Comparison of ENCODE assay signal across 18 cellular contexts in genomic region chr5:171453056-171453725, GRCh38. TPM values are rescaled to one million over a fixed set of nuclear protein-coding genes. Genes with fewer than 3 reads are reported as not detected.
"Had no signal": no experiment of that assay in that cellular context is flagged by ENCODE, and none has a peak within 500 bp of the region (broad histone marks: within the 10 kb centered on the region; RNA-seq: fewer than 3 reads in every experiment).

No MANE protein-coding gene starts in this region.

- H3K9me3 ChIP-seq: colonic mucosa, esophagus squamous epithelium, pancreas, sigmoid colon, spleen, stomach, testis, upper lobe of right lung had no signal

- H3K36me3 Mint-ChIP-seq: activated CD4-positive, alpha-beta memory T cell treated with anti-CD3 and anti-CD28 coated beads for 36 hours; activated naive CD4-positive, alpha-beta T cell treated with anti-CD3 and anti-CD28 coated beads, Interleukin-2, amount 50 U/mL, for 24 hours; immature natural killer cell had no signal

- ATAC-seq: foreskin keratinocyte, pancreas, upper lobe of right lung had no signal

- H3K27me3 ChIP-seq: colonic mucosa, pancreas, sigmoid colon, testis, upper lobe of right lung had no signal

- H3K4me3 ChIP-seq: colonic mucosa, esophagus squamous epithelium, pancreas, sigmoid colon, spleen, stomach, testis, upper lobe of right lung had no signal

- H3K27ac Mint-ChIP-seq: activated CD4-positive, alpha-beta memory T cell treated with anti-CD3 and anti-CD28 coated beads for 36 hours; activated naive CD4-positive, alpha-beta T cell treated with anti-CD3 and anti-CD28 coated beads, Interleukin-2, amount 50 U/mL, for 24 hours; activated T-cell treated with anti-CD3 and anti-CD28 coated beads, Interleukin-2, amount 50 U/mL, for 24 hours; immature natural killer cell had no signal

- H3K36me3 ChIP-seq: colonic mucosa, esophagus squamous epithelium, pancreas, sigmoid colon, spleen, stomach, upper lobe of right lung had no signal

- H3K4me1 ChIP-seq: colonic mucosa, foreskin keratinocyte, pancreas, testis, upper lobe of right lung had no signal

- DNase-seq: activated CD4-positive, alpha-beta memory T cell treated with anti-CD3 and anti-CD28 coated beads for 36 hours; activated CD4-positive, CD25-positive, alpha-beta regulatory T cell treated with anti-CD3 and anti-CD28 coated beads, Interleukin-2, amount 50 U/mL, for 72 hours; activated effector memory CD4-positive, alpha-beta T cell treated with Interleukin-2 at 50 U/mL for 16 hours; activated T-cell treated with anti-CD3 and anti-CD28 coated beads, Interleukin-2, amount 50 U/mL, for 24 hours; caudate nucleus; colonic mucosa; esophagus squamous epithelium; foreskin keratinocyte; immature natural killer cell; pancreas; sigmoid colon; spleen; stimulated activated CD4-positive, alpha-beta T cell treated with anti-CD3 and anti-CD28 coated beads, Interleukin-1b, Interleukin-23, amount 100 ng/mL, for 48 hours; stomach; testis; upper lobe of right lung had no signal

- H3K4me3 Mint-ChIP-seq: activated CD4-positive, alpha-beta memory T cell treated with anti-CD3 and anti-CD28 coated beads for 36 hours; activated naive CD4-positive, alpha-beta T cell treated with anti-CD3 and anti-CD28 coated beads, Interleukin-2, amount 50 U/mL, for 24 hours; activated T-cell treated with anti-CD3 and anti-CD28 coated beads, Interleukin-2, amount 50 U/mL, for 24 hours had no signal

- H3K9me3 Mint-ChIP-seq: activated CD4-positive, alpha-beta memory T cell treated with anti-CD3 and anti-CD28 coated beads for 36 hours; activated naive CD4-positive, alpha-beta T cell treated with anti-CD3 and anti-CD28 coated beads, Interleukin-2, amount 50 U/mL, for 24 hours; activated T-cell treated with anti-CD3 and anti-CD28 coated beads, Interleukin-2, amount 50 U/mL, for 24 hours had no signal

- FAIRE-seq: endothelial cell of umbilical vein, pancreas had no signal

- H3K27ac ChIP-seq: colonic mucosa, esophagus squamous epithelium, foreskin keratinocyte, pancreas, sigmoid colon, spleen, stomach, testis, upper lobe of right lung had no signal

RNA-seq across cellular contexts. Expression of gene FGF18, which starts 33.7 kb away (rescaled TPM):
- total RNA-seq: foreskin keratinocyte had no signal
- polyA plus RNA-seq: foreskin keratinocyte, immature natural killer cell had no signal
